ENCODE assay signal across 8 cellular contexts in genomic region chr3:27713435-27713880, GRCh38. TPM values are rescaled to one million over a fixed set of nuclear protein-coding genes. Genes with fewer than 3 reads are reported as not detected.
A peak's percentile ranks its signal among the peaks of the same experiment; 100 is the strongest.
DNase-seq lines count a peak whose midpoint lies in the region; ATAC-seq and TF ChIP-seq lines count a peak whose summit lies in the region.

No MANE protein-coding gene starts in this region.

- H3K27ac ChIP-seq in left lung, result no peak overlapping the region

- DNase-seq in HFFc6 (no peak), astrocyte of the hippocampus (ENCODE audit: low read depth, low spot score) (peak; percentile 32), left lung (peak in 1 of 2 donors; percentile 64), cortex of kidney (lab: John Stamatoyannopoulos, UW) (no peak), GOT3 (lab: John Stamatoyannopoulos, UW) (no peak)
- DNase-seq in stimulated activated naive CD8-positive, alpha-beta T cell treated with anti-CD3 and anti-CD28 coated beads, Interleukin-15, amount 100 ng/mL, for 72 hours, result no peak
- DNase-seq in activated CD4-positive, CD25-positive, alpha-beta regulatory T cell treated with anti-CD3 and anti-CD28 coated beads, Interleukin-2, amount 50 U/mL, for 72 hours, result no peak

- peaks cover 54% of the 10 kb centered on the region for H3K4me1 Mint-ChIP-seq in HFFc6 (ENCODE audit: low read depth)
- peaks cover 49% of the 10 kb centered on the region for H3K4me1 Mint-ChIP-seq in stimulated activated naive CD8-positive, alpha-beta T cell treated with anti-CD3 and anti-CD28 coated beads, Interleukin-15, amount 100 ng/mL, for 72 hours

- H3K27me3 ChIP-seq in left lung, result peaks cover 44 to 83% of the 10 kb centered on the region in 2 donors

- H3K4me3 Mint-ChIP-seq in HFFc6, result peak overlapping the region; percentile 90
- H3K4me3 Mint-ChIP-seq in stimulated activated naive CD8-positive, alpha-beta T cell treated with anti-CD3 and anti-CD28 coated beads, Interleukin-15, amount 100 ng/mL, for 72 hours, result peak overlapping the region; percentile 96 to 98

- H3K36me3 ChIP-seq in left lung, result no peaks in the 10 kb centered on the region

- no peaks in the 10 kb centered on the region for H3K9me3 Mint-ChIP-seq in HFFc6
- H3K9me3 Mint-ChIP-seq in stimulated activated naive CD8-positive, alpha-beta T cell treated with anti-CD3 and anti-CD28 coated beads, Interleukin-15, amount 100 ng/mL, for 72 hours, result no peaks in the 10 kb centered on the region

- peaks cover 35% of the 10 kb centered on the region for H3K27me3 Mint-ChIP-seq in HFFc6 (ENCODE audit: insufficient read depth)
- peaks cover 73% of the 10 kb centered on the region for H3K27me3 Mint-ChIP-seq in stimulated activated naive CD8-positive, alpha-beta T cell treated with anti-CD3 and anti-CD28 coated beads, Interleukin-15, amount 100 ng/mL, for 72 hours

- H3K4me1 ChIP-seq in left lung, result peaks cover 16 to 33% of the 10 kb centered on the region in 2 donors

- no peaks in the 10 kb centered on the region for H3K9me3 ChIP-seq in left lung

- intact Hi-C loops in left lung (cut with DNase I), result loop anchor here in 1 of 2 donors (10.0 kb wide), 1 partner anchor 621 kb away; no protein-coding TSS in a partner anchor

- no peaks in the 10 kb centered on the region for H3K36me3 Mint-ChIP-seq in HFFc6 (ENCODE audit: low read depth)

- TF ChIP-seq CTCF in HFFc6 (IDR thresholded peaks at IDR 0.05) (no peak), left lung (IDR thresholded peaks at IDR 0.05) (no peak)

- peak overlapping the region; percentile 32; the same call in 1 of the 2 replicates for H3K27ac Mint-ChIP-seq in HFFc6
- H3K27ac Mint-ChIP-seq in stimulated activated naive CD8-positive, alpha-beta T cell treated with anti-CD3 and anti-CD28 coated beads, Interleukin-15, amount 100 ng/mL, for 72 hours, result no peak overlapping the region

- no peak for ATAC-seq in left lung
- ATAC-seq in stimulated activated naive CD8-positive, alpha-beta T cell treated with anti-CD3 and anti-CD28 coated beads, Interleukin-15, amount 100 ng/mL, for 72 hours, result no peak
- ATAC-seq in HG03442 (IDR thresholded peaks at IDR 0.05; ENCODE audit: unreplicated experiment), result no peak

- H3K4me3 ChIP-seq in left lung, result peak overlapping the region; percentile 32 to 48

RNA-seq across cellular contexts. Expression of gene EOMES, which starts 8.7 kb away (rescaled TPM):
- not detected for total RNA-seq in HFFc6 (2021; fragmentation: NEBNext Ultra II Directional; extraction: Animal tissue kit (Norgen Biotek cat#: 25700))
- total RNA-seq in left lung, result under 1 TPM; 0.26 to 0.94 TPM
